25 cellular contexts compared by ENCODE assay signal in the genomic region with DNA sequence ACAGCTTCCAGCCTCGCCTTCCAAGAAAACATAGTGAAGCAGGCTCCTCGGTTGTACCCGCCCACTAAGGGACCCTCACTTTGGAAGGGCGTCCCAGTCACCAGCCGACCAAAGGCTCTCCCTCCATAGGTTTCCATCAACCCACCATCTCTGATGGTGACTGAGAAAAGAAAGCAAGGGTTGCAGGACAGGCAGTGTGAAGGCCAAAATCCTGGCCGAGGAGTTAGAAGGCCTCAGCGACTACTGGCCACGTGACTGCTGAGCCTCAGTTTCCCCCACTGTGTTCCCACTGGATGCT. TPM values are rescaled to one million over a fixed set of nuclear protein-coding genes. Genes with fewer than 3 reads are reported as not detected.
DNase-seq lines count a peak whose midpoint lies in the region; ATAC-seq and TF ChIP-seq lines count a peak whose summit lies in the region.
"Had no signal": no experiment of that assay in that cellular context is flagged by ENCODE, and none has a peak within 500 bp of the region (broad histone marks: within the 10 kb centered on the region; RNA-seq: fewer than 3 reads in every experiment).

No MANE protein-coding gene starts in this region.

- H3K4me3 Mint-ChIP-seq in nephron = peak overlapping the region in 2 of 3 experiments; percentile 63
- no peak overlapping the region for H3K4me3 Mint-ChIP-seq in activated CD8-positive, alpha-beta T cell treated with anti-CD3 and anti-CD28 coated beads for 36 hours
- H3K4me3 Mint-ChIP-seq: T-helper 1 cell treated with Interleukin-12 subunit alpha and Interleukin-12 subunit beta and Interleukin-4 antibody, amounts not matched to agents 30 μg/mL and 1 μg/mL, for 36 hours had no signal

- H3K79me2 ChIP-seq in DND-41 (ENCODE audit: insufficient read depth, low read length) = peaks cover 76% of the 10 kb centered on the region

- DNase-seq in DND-41 (no peak), coronary artery (ENCODE audit: low spot score) (peak; percentile 47), testis (no peak), activated gamma-delta T cell treated with Interleukin-2 at 50 U/mL for 16 hours (no peak)
- DNase-seq in activated CD8-positive, alpha-beta T cell treated with anti-CD3 and anti-CD28 coated beads for 36 hours = no peak
- DNase-seq: activated CD4-positive, alpha-beta T cell treated with anti-CD3 and anti-CD28 coated beads, Interleukin-2, amount 10 ng/mL, durations not matched to agents 7 days and 5 days; activated CD8-positive, alpha-beta memory T cell treated with anti-CD3 and anti-CD28 coated beads, Interleukin-2, amount 50 U/mL, for 4 hours; foreskin keratinocyte; H7; kidney; NCI-H1048; NCI-H2029 treated with DMSO at 0.1 percent for 48 hours; NCI-H446; nephron progenitor cell had no signal

- no peaks in the 10 kb centered on the region for H3K9me3 ChIP-seq in DND-41 (ENCODE audit: insufficient read depth, low read length, severe bottlenecking)
- no peaks in the 10 kb centered on the region for H3K9me3 ChIP-seq in testis

- H3K27me3 Mint-ChIP-seq in nephron (ENCODE audit: low read depth) = peaks cover 9% of the 10 kb centered on the region
- H3K27me3 Mint-ChIP-seq in activated CD8-positive, alpha-beta T cell treated with anti-CD3 and anti-CD28 coated beads for 36 hours = peaks cover 45% of the 10 kb centered on the region

- H3K27me3 ChIP-seq in DND-41 (ENCODE audit: insufficient read depth, low read length, poor library complexity) = no peaks in the 10 kb centered on the region
- H3K27me3 ChIP-seq in testis = no peaks in the 10 kb centered on the region

- CTCF ChIA-PET in activated CD8-positive, alpha-beta T cell treated with anti-CD3 and anti-CD28 coated beads for 36 hours (lab: Charles Lee) = interaction anchor here (2.0 kb wide), 1 partner anchor 30 kb away, joined by 7 read pairs; no protein-coding TSS in a partner anchor

- peak overlapping the region; percentile 90; the same call in 1 of the 2 replicates for H3K4me2 ChIP-seq in DND-41 (ENCODE audit: insufficient read depth, low read length)

- H3K4me3 ChIP-seq in DND-41 (ENCODE audit: low read depth in 1 of 2, low read length in 2 of 2) (no peak overlapping the region), coronary artery (no peak overlapping the region), testis (no peak overlapping the region)

- no peak for TF ChIP-seq CTCF in DND-41 (IDR thresholded peaks at IDR 0.05; ENCODE audit: borderline replicate concordance, extremely low read depth, low read length, poor library complexity, severe bottlenecking)
- TF ChIP-seq CTCF in coronary artery (IDR thresholded peaks at IDR 0.05) = no peak
- no peak for TF ChIP-seq CTCF in nephron (IDR thresholded peaks at IDR 0.05; ENCODE audit: unreplicated experiment in 3 of 3)
- no peak for TF ChIP-seq CTCF in testis (IDR thresholded peaks at IDR 0.05)
- no peak for TF ChIP-seq CTCF in activated CD8-positive, alpha-beta T cell treated with anti-CD3 and anti-CD28 coated beads for 36 hours (IDR thresholded peaks at IDR 0.05)

- WGBS in testis, 2 donors = 53 to 62% methylated on average over 8 of the region's 8 CpGs

- no peak overlapping the region; the same call in 1 of the 2 replicates for H3K9ac ChIP-seq in DND-41 (ENCODE audit: low read depth, low read length)
- H3K9ac ChIP-seq: KMS-11 had no signal

- POLR2A ChIA-PET in activated CD8-positive, alpha-beta T cell treated with anti-CD3 and anti-CD28 coated beads for 36 hours (lab: Charles Lee) = interaction anchor here (0.7 kb wide), 1 partner anchor 164 kb away, joined by 3 read pairs; no protein-coding TSS in a partner anchor

- H3K36me3 Mint-ChIP-seq in nephron (ENCODE audit: low read depth) = no peaks in the 10 kb centered on the region
- no peaks in the 10 kb centered on the region for H3K36me3 Mint-ChIP-seq in activated CD8-positive, alpha-beta T cell treated with anti-CD3 and anti-CD28 coated beads for 36 hours (ENCODE audit: low read depth)
- H3K36me3 Mint-ChIP-seq: CD8-positive, alpha-beta T cell had no signal

- H2AFZ ChIP-seq in DND-41 (ENCODE audit: low read depth, low read length) = no peak overlapping the region

- intact Hi-C loops in testis (cut with DNase I; ENCODE audit: low total_unique reads) = no loop called here
- intact Hi-C loops in activated CD8-positive, alpha-beta T cell treated with anti-CD3 and anti-CD28 coated beads for 36 hours (cut with micrococcal nuclease) = no loop called here

- H3K27ac Mint-ChIP-seq in nephron = peak overlapping the region in 2 of 3 experiments; percentile 27 to 30
- H3K27ac Mint-ChIP-seq in activated CD8-positive, alpha-beta T cell treated with anti-CD3 and anti-CD28 coated beads for 36 hours = no peak overlapping the region
- H3K27ac Mint-ChIP-seq: activated CD4-positive, alpha-beta T cell treated with anti-CD3 and anti-CD28 coated beads, Interleukin-2, amount 10 ng/mL, durations not matched to agents 7 days and 5 days; CD8-positive, alpha-beta T cell; dendritic cell treated with granulocyte-macrophage colony-stimulating factor and Interleukin-4, amounts not matched to agents 40 ng/mL and 50 ng/mL, for 4 days; nephron progenitor cell; T-helper 1 cell treated with Interleukin-12 subunit alpha and Interleukin-12 subunit beta and Interleukin-4 antibody, amounts not matched to agents 30 μg/mL and 1 μg/mL, for 36 hours had no signal

- H3K4me1 ChIP-seq in DND-41 (ENCODE audit: insufficient read depth, low read length) (peaks cover 61% of the 10 kb centered on the region), testis (peaks cover 70% of the 10 kb centered on the region)
- H3K4me1 ChIP-seq: foreskin keratinocyte had no signal

- no peaks in the 10 kb centered on the region for H3K9me3 Mint-ChIP-seq in nephron
- H3K9me3 Mint-ChIP-seq in activated CD8-positive, alpha-beta T cell treated with anti-CD3 and anti-CD28 coated beads for 36 hours = no peaks in the 10 kb centered on the region
- H3K9me3 Mint-ChIP-seq: activated CD4-positive, alpha-beta T cell treated with anti-CD3 and anti-CD28 coated beads, Interleukin-2, amount 10 ng/mL, durations not matched to agents 7 days and 5 days; CD8-positive, alpha-beta T cell; dendritic cell treated with granulocyte-macrophage colony-stimulating factor and Interleukin-4, amounts not matched to agents 40 ng/mL and 50 ng/mL, for 4 days; nephron progenitor cell; T-helper 1 cell treated with Interleukin-12 subunit alpha and Interleukin-12 subunit beta and Interleukin-4 antibody, amounts not matched to agents 30 μg/mL and 1 μg/mL, for 36 hours had no signal

- ATAC-seq in DND-41 (ENCODE audit: insufficient read depth, low read depth) (no peak), HG02678 (IDR thresholded peaks at IDR 0.05; ENCODE audit: unreplicated experiment) (no peak)
- ATAC-seq in activated CD8-positive, alpha-beta T cell treated with anti-CD3 and anti-CD28 coated beads for 36 hours = no peak
- ATAC-seq: CD8-positive, alpha-beta T cell; foreskin keratinocyte; Panc1 had no signal

- H3K27ac ChIP-seq in DND-41 (ENCODE audit: low read length) (peak overlapping the region; percentile 70), coronary artery (peak overlapping the region in 1 of 2 donors; percentile 42), testis (peak overlapping the region; percentile 46 to 85)
- H3K27ac ChIP-seq: foreskin keratinocyte, KMS-11 had no signal

- TF ChIP-seq POLR2A in testis (IDR thresholded peaks at IDR 0.05) = no peak

- peaks cover 64% of the 10 kb centered on the region for H4K20me1 ChIP-seq in DND-41 (ENCODE audit: insufficient read depth, low read length)

- H3K36me3 ChIP-seq in DND-41 (ENCODE audit: insufficient read depth, low read length) = peaks cover 15% of the 10 kb centered on the region
- no peaks in the 10 kb centered on the region for H3K36me3 ChIP-seq in testis (ENCODE audit: low read depth, missing control alignments)

- peaks cover 78% of the 10 kb centered on the region for H3K4me1 Mint-ChIP-seq in nephron
- H3K4me1 Mint-ChIP-seq in activated CD8-positive, alpha-beta T cell treated with anti-CD3 and anti-CD28 coated beads for 36 hours (ENCODE audit: low read depth) = peaks cover 20% of the 10 kb centered on the region

RNA-seq across cellular contexts. Expression of a gene that starts 2.7 kb away (rescaled TPM):
- total RNA-seq in testis = 100 to 1,000 TPM; 191 to 439 TPM
- polyA plus RNA-seq in testis (ENCODE audit: insufficient read depth, low read depth, low replicate concordance) = 186 TPM
- total RNA-seq in activated CD8-positive, alpha-beta T cell treated with anti-CD3 and anti-CD28 coated beads for 36 hours = not detected
- total RNA-seq: activated CD4-positive, alpha-beta T cell treated with anti-CD3 and anti-CD28 coated beads, Interleukin-2, amount 10 ng/mL, durations not matched to agents 7 days and 5 days; bronchial epithelial cell; CD8-positive, alpha-beta T cell; foreskin keratinocyte; HT-29 had no signal

RNA-seq across cellular contexts. Expression of a gene that starts 49.2 kb away (rescaled TPM):
- 1 to 10 TPM; 5.3 to 7.6 TPM for total RNA-seq in testis
- polyA plus RNA-seq in testis (ENCODE audit: insufficient read depth, low read depth, low replicate concordance) = 8.3 TPM
- total RNA-seq in activated CD8-positive, alpha-beta T cell treated with anti-CD3 and anti-CD28 coated beads for 36 hours = 1 to 10 TPM; 6.7 to 7.2 TPM
- total RNA-seq: bronchial epithelial cell, foreskin keratinocyte, SK-MEL-5 had no signal

RNA-seq across cellular contexts. Expression of a gene that starts 55.4 kb away (rescaled TPM):
- under 1 TPM; 0.74 to 0.87 TPM for total RNA-seq in testis
- 0.91 TPM for polyA plus RNA-seq in testis (ENCODE audit: insufficient read depth, low read depth, low replicate concordance)
- total RNA-seq in activated CD8-positive, alpha-beta T cell treated with anti-CD3 and anti-CD28 coated beads for 36 hours = 1 to 10 TPM; 3.5 to 4.7 TPM
- total RNA-seq: renal cortical epithelial cell had no signal

Comparison
In these comparisons a context has a peak if more than half of its experiments do, and no peak if none do; other contexts are left out.
1. RNA of a gene that starts 2.7 kb away (total RNA-seq): 191 to 439 TPM in testis; not detected in activated CD8-positive, alpha-beta T cell treated with anti-CD3 and anti-CD28 coated beads for 36 hours; every median in the first group is over 100 times any median in the second.